ENCODE assay signal across 22 cellular contexts in genomic region chr6:132526461-132526860, GRCh38. TPM values are rescaled to one million over a fixed set of nuclear protein-coding genes. Genes with fewer than 3 reads are reported as not detected.
"Had no signal": no experiment of that assay in that cellular context is flagged by ENCODE, and none has a peak within 500 bp of the region (broad histone marks: within the 10 kb centered on the region; RNA-seq: fewer than 3 reads in every experiment).

No MANE protein-coding gene starts in this region.

- ATAC-seq: activated T-cell treated with anti-CD3 and anti-CD28 coated beads, Interleukin-2, amount 50 U/mL, for 4 hours had no signal

- H3K27ac ChIP-seq: VCaP had no signal

- DNase-seq: activated CD4-positive, alpha-beta memory T cell treated with anti-CD3 and anti-CD28 coated beads for 36 hours; activated CD4-positive, alpha-beta T cell treated with anti-CD3 and anti-CD28 coated beads, Interleukin-2, amount 10 ng/mL, durations not matched to agents 7 days and 5 days; activated CD4-positive, CD25-positive, alpha-beta regulatory T cell; activated CD8-positive, alpha-beta memory T cell treated with anti-CD3 and anti-CD28 coated beads for 24 hours; activated effector memory CD4-positive, alpha-beta T cell treated with anti-CD3 and anti-CD28 coated beads, Interleukin-2, amount 50 U/mL, for 16 hours; activated naive CD4-positive, alpha-beta T cell treated with anti-CD3 and anti-CD28 coated beads for 36 hours; activated T-cell treated with anti-CD3 and anti-CD28 coated beads, Interleukin-2, amount 50 U/mL, for 4 hours; amygdala; Kasumi-1; NCI-H1092 treated with DMSO at 0.1 percent for 48 hours; NCI-H1417 treated with DMSO at 0.1 percent for 48 hours; NCI-H1694; NCI-H2029; NCI-H2107; NCI-H510A treated with DMSO at 0.1 percent for 48 hours; NCI-H69; NK-92 treated with Interleukin-12 subunit alpha and Interleukin-12 subunit beta, amount 100 ng/mL, for 24 hours; OCI-M1; SHP77 treated with DMSO at 0.1 percent for 48 hours had no signal

RNA-seq across cellular contexts. Expression of gene TAAR9, which starts 11.6 kb away (rescaled TPM):
- total RNA-seq: activated CD4-positive, alpha-beta memory T cell treated with anti-CD3 and anti-CD28 coated beads for 36 hours; activated CD4-positive, alpha-beta T cell treated with anti-CD3 and anti-CD28 coated beads, Interleukin-2, amount 10 ng/mL, durations not matched to agents 7 days and 5 days; activated naive CD4-positive, alpha-beta T cell treated with anti-CD3 and anti-CD28 coated beads for 36 hours; activated T-cell treated with anti-CD3 and anti-CD28 coated beads, Interleukin-2, amount 50 U/mL, for 4 hours; astrocyte; SK-MEL-5 had no signal

RNA-seq across cellular contexts. Expression of gene TAAR8, which starts 26.0 kb away (rescaled TPM):
- total RNA-seq: activated CD4-positive, alpha-beta memory T cell treated with anti-CD3 and anti-CD28 coated beads for 36 hours; activated CD4-positive, alpha-beta T cell treated with anti-CD3 and anti-CD28 coated beads, Interleukin-2, amount 10 ng/mL, durations not matched to agents 7 days and 5 days; activated naive CD4-positive, alpha-beta T cell treated with anti-CD3 and anti-CD28 coated beads for 36 hours; activated T-cell treated with anti-CD3 and anti-CD28 coated beads, Interleukin-2, amount 50 U/mL, for 4 hours; astrocyte; SK-MEL-5 had no signal

RNA-seq across cellular contexts. Expression of gene TAAR6, which starts 43.7 kb away (rescaled TPM):
- total RNA-seq: activated CD4-positive, alpha-beta memory T cell treated with anti-CD3 and anti-CD28 coated beads for 36 hours; activated CD4-positive, alpha-beta T cell treated with anti-CD3 and anti-CD28 coated beads, Interleukin-2, amount 10 ng/mL, durations not matched to agents 7 days and 5 days; activated naive CD4-positive, alpha-beta T cell treated with anti-CD3 and anti-CD28 coated beads for 36 hours; activated T-cell treated with anti-CD3 and anti-CD28 coated beads, Interleukin-2, amount 50 U/mL, for 4 hours; astrocyte; SK-MEL-5 had no signal
